20 cellular contexts compared by ENCODE assay signal in the genomic region with DNA sequence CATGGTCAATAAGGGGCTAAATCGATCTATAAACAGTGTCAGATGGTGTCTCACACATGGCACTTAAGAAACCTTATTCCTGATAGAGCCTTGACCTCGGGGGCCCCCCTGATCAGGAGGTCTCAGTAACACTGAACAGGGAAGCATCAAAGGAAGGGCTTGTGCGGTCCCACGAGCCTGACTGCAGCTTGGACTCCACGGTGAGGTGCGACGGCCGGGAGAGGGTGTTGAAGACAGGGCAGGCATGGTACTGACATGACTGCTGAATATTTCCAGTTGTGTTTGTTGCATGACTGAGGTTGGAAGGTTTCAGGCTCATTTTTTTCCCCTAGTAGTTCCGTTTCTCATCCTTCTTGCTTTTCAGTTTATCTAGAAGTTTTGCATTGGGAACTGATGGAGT.
DNase-seq lines count a peak whose midpoint lies in the region; ATAC-seq and TF ChIP-seq lines count a peak whose summit lies in the region.
"Had no signal": no experiment of that assay in that cellular context is flagged by ENCODE, and none has a peak within 500 bp of the region (broad histone marks: within the 10 kb centered on the region; RNA-seq: fewer than 3 reads in every experiment).

No MANE protein-coding gene starts in this region.

- ATAC-seq in GM21529 (IDR thresholded peaks at IDR 0.05; ENCODE audit: unreplicated experiment) (peak; percentile 38), HG03432 (IDR thresholded peaks at IDR 0.05; ENCODE audit: unreplicated experiment) (peak; percentile 27)
- ATAC-seq: K562 had no signal

- no peaks in the 10 kb centered on the region for H3K9me3 ChIP-seq in esophagus muscularis mucosa
- H3K9me3 ChIP-seq: BE2C, HAP-1 had no signal

- H3K27me3 ChIP-seq in esophagus muscularis mucosa: peaks cover 0 to 4% (median 0%) of the 10 kb centered on the region in 4 donors

- 76% methylated on average over 9 of the region's 9 CpGs for WGBS in esophagus muscularis mucosa

- H3K27me3 Mint-ChIP-seq in type B pancreatic cell: peaks cover 42% of the 10 kb centered on the region
- H3K27me3 Mint-ChIP-seq in activated CD4-positive, alpha-beta T cell treated with anti-CD3 and anti-CD28 coated beads, Interleukin-2, amount 10 ng/mL, durations not matched to agents 7 days and 5 days: peaks cover 8% of the 10 kb centered on the region

- no peak overlapping the region for H3K27ac ChIP-seq in esophagus muscularis mucosa (replicated peaks in 1 of 4)

- intact Hi-C loops in esophagus muscularis mucosa (cut with DNase I): no loop called here

- TF ChIP-seq CTCF in esophagus muscularis mucosa (IDR thresholded peaks at IDR 0.05) (no peak), type B pancreatic cell (conservative IDR thresholded peaks at IDR 0.05) (no peak)

- H3K27ac Mint-ChIP-seq in type B pancreatic cell: no peak overlapping the region
- H3K27ac Mint-ChIP-seq in activated CD4-positive, alpha-beta T cell treated with anti-CD3 and anti-CD28 coated beads, Interleukin-2, amount 10 ng/mL, durations not matched to agents 7 days and 5 days: no peak overlapping the region
- H3K27ac Mint-ChIP-seq: CD4-positive, CD25-positive, alpha-beta regulatory T cell; CD8-positive, alpha-beta memory T cell had no signal

- H3K4me1 Mint-ChIP-seq in type B pancreatic cell (ENCODE audit: unreplicated experiment): peaks cover 27% of the 10 kb centered on the region
- H3K4me1 Mint-ChIP-seq in activated CD4-positive, alpha-beta T cell treated with anti-CD3 and anti-CD28 coated beads, Interleukin-2, amount 10 ng/mL, durations not matched to agents 7 days and 5 days: no peaks in the 10 kb centered on the region
- H3K4me1 Mint-ChIP-seq: CD4-positive, CD25-positive, alpha-beta regulatory T cell; CD8-positive, alpha-beta memory T cell had no signal

- no peaks in the 10 kb centered on the region for H3K9me3 Mint-ChIP-seq in type B pancreatic cell
- H3K9me3 Mint-ChIP-seq in activated CD4-positive, alpha-beta T cell treated with anti-CD3 and anti-CD28 coated beads, Interleukin-2, amount 10 ng/mL, durations not matched to agents 7 days and 5 days: no peaks in the 10 kb centered on the region
- H3K9me3 Mint-ChIP-seq: CD8-positive, alpha-beta memory T cell had no signal

- no peak for TF ChIP-seq POLR2A in esophagus muscularis mucosa (IDR thresholded peaks at IDR 0.05; ENCODE audit: low read depth)

- no peaks in the 10 kb centered on the region for H3K36me3 ChIP-seq in esophagus muscularis mucosa
- H3K36me3 ChIP-seq: BE2C, HAP-1 had no signal

- peak overlapping the region; percentile 16 for H3K4me3 Mint-ChIP-seq in type B pancreatic cell
- H3K4me3 Mint-ChIP-seq in activated CD4-positive, alpha-beta T cell treated with anti-CD3 and anti-CD28 coated beads, Interleukin-2, amount 10 ng/mL, durations not matched to agents 7 days and 5 days: no peak overlapping the region
- H3K4me3 Mint-ChIP-seq: CD4-positive, CD25-positive, alpha-beta regulatory T cell; CD8-positive, alpha-beta memory T cell had no signal

- TF ChIP-seq EP300 in esophagus muscularis mucosa (IDR thresholded peaks at IDR 0.05): no peak

- no peaks in the 10 kb centered on the region for H3K4me1 ChIP-seq in esophagus muscularis mucosa
- H3K4me1 ChIP-seq: BE2C had no signal

- no peak overlapping the region for H3K4me3 ChIP-seq in esophagus muscularis mucosa
- H3K4me3 ChIP-seq: HAP-1, K562 had no signal

- CTCF ChIA-PET in activated CD4-positive, alpha-beta T cell treated with anti-CD3 and anti-CD28 coated beads, Interleukin-2, amount 10 ng/mL, durations not matched to agents 7 days and 5 days (lab: Charles Lee): interaction anchor here (0.7 kb wide), 1 partner anchor 689 kb away, joined by 3 read pairs; no protein-coding TSS in a partner anchor

- DNase-seq in esophagus muscularis mucosa (ENCODE audit: extremely low spot score) (peak; percentile 55), type B pancreatic cell (ENCODE audit: extremely low spot score, unreplicated experiment) (no peak), occipital lobe (lab: John Stamatoyannopoulos, UW) (no peak)
- no peak for DNase-seq in activated CD4-positive, alpha-beta T cell treated with anti-CD3 and anti-CD28 coated beads, Interleukin-2, amount 10 ng/mL, durations not matched to agents 7 days and 5 days
- DNase-seq in activated naive CD4-positive, alpha-beta T cell treated with anti-CD3 and anti-CD28 coated beads, Interleukin-2, amount 50 U/mL, for 16 hours: no peak
- DNase-seq: ACHN; BE2C; C1 segment of cervical spinal cord; CD4-positive, CD25-positive, alpha-beta regulatory T cell; CD8-positive, alpha-beta memory T cell; COR-L47; DMS 273 treated with DMSO at 0.1 percent for 48 hours; DMS53; DND-41; EL; IMR-90 had no signal

- H3K36me3 Mint-ChIP-seq in type B pancreatic cell: no peaks in the 10 kb centered on the region
- H3K36me3 Mint-ChIP-seq in activated CD4-positive, alpha-beta T cell treated with anti-CD3 and anti-CD28 coated beads, Interleukin-2, amount 10 ng/mL, durations not matched to agents 7 days and 5 days (ENCODE audit: low read depth): no peaks in the 10 kb centered on the region
- H3K36me3 Mint-ChIP-seq: CD4-positive, CD25-positive, alpha-beta regulatory T cell; CD8-positive, alpha-beta memory T cell had no signal

- POLR2A ChIA-PET in activated CD4-positive, alpha-beta T cell treated with anti-CD3 and anti-CD28 coated beads, Interleukin-2, amount 10 ng/mL, durations not matched to agents 7 days and 5 days (lab: Charles Lee): no interaction called here
